ENCODE assay signal across 16 cellular contexts in the genomic region with DNA sequence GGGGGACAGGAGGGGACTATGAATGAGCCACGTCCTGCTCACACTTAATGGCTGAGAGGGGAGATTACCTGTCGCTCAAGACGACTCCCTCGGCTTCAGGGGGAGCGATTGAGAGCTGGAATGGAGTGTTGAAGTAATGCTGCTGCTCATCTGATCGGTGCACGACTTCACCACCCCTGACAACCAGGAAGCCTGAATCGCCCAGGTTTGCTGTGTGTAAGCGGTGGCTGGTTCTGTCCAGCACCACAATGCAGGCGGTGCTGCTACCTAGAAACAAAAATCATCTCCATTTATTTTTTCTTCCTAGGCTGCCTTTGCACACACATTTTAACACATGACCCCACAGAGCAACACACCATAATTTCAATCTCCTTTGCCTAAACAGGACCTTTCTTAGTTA. TPM values are rescaled to one million over a fixed set of nuclear protein-coding genes. Genes with fewer than 3 reads are reported as not detected.
DNase-seq lines count a peak whose midpoint lies in the region; ATAC-seq and TF ChIP-seq lines count a peak whose summit lies in the region.
"Had no signal": no experiment of that assay in that cellular context is flagged by ENCODE, and none has a peak within 500 bp of the region (broad histone marks: within the 10 kb centered on the region; RNA-seq: fewer than 3 reads in every experiment).

No MANE protein-coding gene starts in this region.

- no peak for ATAC-seq in WTC11
- no peak for ATAC-seq in stimulated activated effector memory CD8-positive, alpha-beta T cell treated with anti-CD3 and anti-CD28 coated beads, Interleukin-12 subunit alpha, Interleukin-12 subunit beta, amount 100 ng/mL, for 72 hours
- ATAC-seq in T-cell (replicated peaks in 1 of 4), result no peak

- no peak overlapping the region for H3K4me3 Mint-ChIP-seq in T-helper 1 cell treated with Interleukin-12 subunit alpha and Interleukin-12 subunit beta and Interleukin-4 antibody, amounts not matched to agents 30 μg/mL and 1 μg/mL, for 36 hours
- H3K4me3 Mint-ChIP-seq in WTC11 (no peak overlapping the region), T-cell (no peak overlapping the region)
- no peak overlapping the region for H3K4me3 Mint-ChIP-seq in stimulated activated effector memory CD8-positive, alpha-beta T cell treated with anti-CD3 and anti-CD28 coated beads, Interleukin-12 subunit alpha, Interleukin-12 subunit beta, amount 100 ng/mL, for 72 hours
- H3K4me3 Mint-ChIP-seq: central memory CD8-positive, alpha-beta T cell had no signal

- no peak for DNase-seq in T-helper 1 cell
- no peak for DNase-seq in WTC11 (ENCODE audit: low spot score)
- DNase-seq in esophagus squamous epithelium (lab: John Stamatoyannopoulos, UW), result no peak
- DNase-seq in stimulated activated effector memory CD8-positive, alpha-beta T cell treated with anti-CD3 and anti-CD28 coated beads, Interleukin-12 subunit alpha, Interleukin-12 subunit beta, amount 100 ng/mL, for 72 hours (ENCODE audit: low spot score in 2 of 2), result no peak
- no peak for DNase-seq in NCI-H510A treated with DMSO at 0.1 percent for 48 hours (lab: John Stamatoyannopoulos, UW)
- no peak for DNase-seq in HUDEP-2 (lab: John Stamatoyannopoulos, UW; ENCODE audit: unreplicated experiment in 76 of 76)
- no peak for DNase-seq in T-cell
- DNase-seq: 8988T; activated T-cell treated with anti-CD3 and anti-CD28 coated beads, Interleukin-2, amount 50 U/mL, for 48 hours; NCI-H2107; stimulated activated CD4-positive, alpha-beta T cell treated with anti-CD3 and anti-CD28 coated beads, Interleukin-4, amount 100 ng/mL, for 24 hours; substantia nigra had no signal

- peaks cover 44 to 91% (median 60%) of the 10 kb centered on the region in 3 donors for H3K4me1 ChIP-seq in esophagus squamous epithelium

- H3K27me3 ChIP-seq in esophagus squamous epithelium, result no peaks in the 10 kb centered on the region

- H3K27me3 Mint-ChIP-seq in T-helper 1 cell treated with Interleukin-12 subunit alpha and Interleukin-12 subunit beta and Interleukin-4 antibody, amounts not matched to agents 30 μg/mL and 1 μg/mL, for 36 hours (ENCODE audit: low read depth), result no peaks in the 10 kb centered on the region
- H3K27me3 Mint-ChIP-seq in WTC11 (ENCODE audit: low read depth) (no peaks in the 10 kb centered on the region), T-cell (no peaks in the 10 kb centered on the region)
- H3K27me3 Mint-ChIP-seq: central memory CD8-positive, alpha-beta T cell had no signal

- H3K27ac Mint-ChIP-seq in T-helper 1 cell treated with Interleukin-12 subunit alpha and Interleukin-12 subunit beta and Interleukin-4 antibody, amounts not matched to agents 30 μg/mL and 1 μg/mL, for 36 hours, result peak overlapping the region; percentile 45
- H3K27ac Mint-ChIP-seq in WTC11 (peak overlapping the region; percentile 72; the same call in 1 of the 2 replicates), T-cell (no peak overlapping the region)
- peak overlapping the region; percentile 34 for H3K27ac Mint-ChIP-seq in stimulated activated effector memory CD8-positive, alpha-beta T cell treated with anti-CD3 and anti-CD28 coated beads, Interleukin-12 subunit alpha, Interleukin-12 subunit beta, amount 100 ng/mL, for 72 hours

- TF ChIP-seq POLR2A in esophagus squamous epithelium (IDR thresholded peaks at IDR 0.05), result no peak

- peak overlapping the region; percentile 76 to 91 (median 89) for H3K27ac ChIP-seq in esophagus squamous epithelium
- H3K27ac ChIP-seq: KMS-11, parathyroid adenoma had no signal

- CTCF ChIA-PET in WTC11 (lab: Charles Lee) (interaction anchor here (1.3 kb wide), 1 partner anchor 96 kb away, joined by 3 read pairs; a partner anchor contains a TSS), T-cell (lab: Charles Lee) (no interaction called here)

- H3K9me3 Mint-ChIP-seq in T-helper 1 cell treated with Interleukin-12 subunit alpha and Interleukin-12 subunit beta and Interleukin-4 antibody, amounts not matched to agents 30 μg/mL and 1 μg/mL, for 36 hours, result no peaks in the 10 kb centered on the region
- H3K9me3 Mint-ChIP-seq in WTC11 (no peaks in the 10 kb centered on the region), T-cell (no peaks in the 10 kb centered on the region)
- no peaks in the 10 kb centered on the region for H3K9me3 Mint-ChIP-seq in stimulated activated effector memory CD8-positive, alpha-beta T cell treated with anti-CD3 and anti-CD28 coated beads, Interleukin-12 subunit alpha, Interleukin-12 subunit beta, amount 100 ng/mL, for 72 hours
- H3K9me3 Mint-ChIP-seq: central memory CD8-positive, alpha-beta T cell had no signal

- WGBS in esophagus squamous epithelium, 2 donors, result 51 to 60% methylated on average over 10 of the region's 10 CpGs

- TF ChIP-seq CTCF in WTC11 (IDR thresholded peaks at IDR 0.05) (no peak), esophagus squamous epithelium (IDR thresholded peaks at IDR 0.05) (no peak)

- no peaks in the 10 kb centered on the region for H3K9me3 ChIP-seq in esophagus squamous epithelium

- H3K4me3 ChIP-seq in esophagus squamous epithelium, result no peak overlapping the region

- peaks cover 0 to 36% (median 0%) of the 10 kb centered on the region in 3 donors for H3K36me3 ChIP-seq in esophagus squamous epithelium

- intact Hi-C loops in esophagus squamous epithelium (cut with DNase I), result no loop called here

- POLR2A ChIA-PET in WTC11 (lab: Charles Lee) (no interaction called here), T-cell (lab: Charles Lee) (no interaction called here)

- H3K4me1 Mint-ChIP-seq in T-helper 1 cell treated with Interleukin-12 subunit alpha and Interleukin-12 subunit beta and Interleukin-4 antibody, amounts not matched to agents 30 μg/mL and 1 μg/mL, for 36 hours (ENCODE audit: low read depth), result peaks cover 33% of the 10 kb centered on the region
- peaks cover 4% of the 10 kb centered on the region; the same call in 1 of the 2 replicates for H3K4me1 Mint-ChIP-seq in WTC11
- peaks cover 39% of the 10 kb centered on the region for H3K4me1 Mint-ChIP-seq in stimulated activated effector memory CD8-positive, alpha-beta T cell treated with anti-CD3 and anti-CD28 coated beads, Interleukin-12 subunit alpha, Interleukin-12 subunit beta, amount 100 ng/mL, for 72 hours
- H3K4me1 Mint-ChIP-seq in T-cell, result peaks cover 33 to 49% (median 38%) of the 10 kb centered on the region in 3 donors

- H3K36me3 Mint-ChIP-seq in T-helper 1 cell treated with Interleukin-12 subunit alpha and Interleukin-12 subunit beta and Interleukin-4 antibody, amounts not matched to agents 30 μg/mL and 1 μg/mL, for 36 hours (ENCODE audit: low read depth), result peaks cover 34% of the 10 kb centered on the region
- H3K36me3 Mint-ChIP-seq in WTC11 (peaks cover 33% of the 10 kb centered on the region), T-cell (peaks cover 44% of the 10 kb centered on the region)
- peaks cover 98% of the 10 kb centered on the region for H3K36me3 Mint-ChIP-seq in stimulated activated effector memory CD8-positive, alpha-beta T cell treated with anti-CD3 and anti-CD28 coated beads, Interleukin-12 subunit alpha, Interleukin-12 subunit beta, amount 100 ng/mL, for 72 hours

TF ChIP-seq in WTC11, 78 proteins besides CTCF, POLR2A, EP300 and RAD21 (continues in another document):
- TF ChIP-seq OVOL2 (CRISPR knock-in tag; IDR thresholded peaks at IDR 0.05; ENCODE audit: borderline replicate concordance), result no peak
- no peak for TF ChIP-seq SMAD4 (CRISPR knock-in tag; IDR thresholded peaks at IDR 0.05)
- TF ChIP-seq, protein P1, sequence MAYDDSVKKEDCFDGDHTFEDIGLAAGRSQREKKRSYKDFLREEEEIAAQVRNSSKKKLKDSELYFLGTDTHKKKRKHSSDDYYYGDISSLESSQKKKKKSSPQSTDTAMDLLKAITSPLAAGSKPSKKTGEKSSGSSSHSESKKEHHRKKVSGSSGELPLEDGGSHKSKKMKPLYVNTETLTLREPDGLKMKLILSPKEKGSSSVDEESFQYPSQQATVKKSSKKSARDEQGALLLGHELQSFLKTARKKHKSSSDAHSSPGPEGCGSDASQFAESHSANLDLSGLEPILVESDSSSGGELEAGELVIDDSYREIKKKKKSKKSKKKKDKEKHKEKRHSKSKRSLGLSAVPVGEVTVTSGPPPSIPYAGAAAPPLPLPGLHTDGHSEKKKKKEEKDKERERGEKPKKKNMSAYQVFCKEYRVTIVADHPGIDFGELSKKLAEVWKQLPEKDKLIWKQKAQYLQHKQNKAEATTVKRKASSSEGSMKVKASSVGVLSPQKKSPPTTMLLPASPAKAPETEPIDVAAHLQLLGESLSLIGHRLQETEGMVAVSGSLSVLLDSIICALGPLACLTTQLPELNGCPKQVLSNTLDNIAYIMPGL (CRISPR knock-in tag; IDR thresholded peaks at IDR 0.05), result no peak
- TF ChIP-seq TEAD1 (CRISPR knock-in tag; IDR thresholded peaks at IDR 0.05), result no peak
- no peak for TF ChIP-seq RORB (CRISPR knock-in tag; IDR thresholded peaks at IDR 0.05)
- no peak for TF ChIP-seq CREM (CRISPR knock-in tag; IDR thresholded peaks at IDR 0.05)
- TF ChIP-seq MXD4 (CRISPR knock-in tag; IDR thresholded peaks at IDR 0.05; ENCODE audit: borderline replicate concordance), result no peak
- TF ChIP-seq, protein P2, sequence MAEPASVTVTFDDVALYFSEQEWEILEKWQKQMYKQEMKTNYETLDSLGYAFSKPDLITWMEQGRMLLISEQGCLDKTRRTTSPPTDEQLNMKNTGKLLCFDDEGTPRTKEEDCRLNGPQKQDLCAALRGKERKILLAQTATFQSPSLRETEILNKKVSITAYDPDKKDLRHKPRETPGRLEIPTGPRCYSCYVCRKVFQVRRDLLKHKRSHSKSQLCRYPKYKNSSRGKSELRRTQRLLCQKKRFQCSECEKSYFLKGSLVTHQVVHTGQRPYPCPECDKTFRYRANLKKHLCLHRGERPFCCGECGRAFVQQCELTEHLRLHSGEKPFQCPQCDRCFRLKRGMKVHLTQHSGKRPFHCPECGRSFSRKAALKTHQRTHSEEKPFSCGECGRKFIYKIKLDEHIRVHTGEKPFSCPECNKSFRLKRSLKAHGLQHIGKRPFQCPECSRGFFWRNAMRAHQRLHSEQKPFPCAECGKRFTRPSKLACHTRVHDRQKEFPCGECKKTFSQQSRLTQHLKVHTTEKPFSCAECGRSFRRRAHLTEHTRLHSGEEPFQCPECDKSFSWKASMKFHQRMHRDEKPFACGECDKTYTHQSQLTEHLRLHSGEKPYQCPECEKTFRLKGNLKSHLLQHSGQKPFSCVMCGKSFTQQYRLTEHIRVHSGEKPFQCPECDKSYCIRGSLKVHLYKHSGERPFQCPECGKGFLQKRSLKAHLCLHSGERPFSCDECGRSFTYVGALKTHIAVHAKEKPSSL (CRISPR knock-in tag; conservative IDR thresholded peaks at IDR 0.05), result no peak
- no peak for TF ChIP-seq NR1H2 (CRISPR knock-in tag; IDR thresholded peaks at IDR 0.05)
- no peak for TF ChIP-seq TEAD4 (CRISPR knock-in tag; IDR thresholded peaks at IDR 0.05)

RNA-seq across cellular contexts. Expression of a gene that starts 37.3 kb away (rescaled TPM):
- total RNA-seq in WTC11 (2021) (14.2 to 15.6 TPM (median 14.9 TPM) in 3 replicates), esophagus squamous epithelium (10 to 100 TPM; 14.8 to 30.5 (median 19.2) TPM), T-cell (10 to 100 TPM; 36.0 to 38.1 (median 36.6) TPM)

RNA-seq across cellular contexts. Expression of a gene that starts 43.7 kb away (rescaled TPM):
- total RNA-seq in WTC11 (2021) (0.09 to 0.32 TPM in 2 of 3 replicates, not detected in the other), esophagus squamous epithelium (under 1 TPM in 3 of 4 donors, not detected in 1; 0.23 to 0.76 (median 0.40) TPM), T-cell (1 to 10 TPM in 1 of 5 donors, under 1 TPM in 3, not detected in 1; 0.18 to 1.6 (median 0.74) TPM)

RNA-seq across cellular contexts. Expression of a gene that starts 43.9 kb away (rescaled TPM):
- total RNA-seq in WTC11 (2021) (51.2 to 66.3 TPM (median 54.4 TPM) in 3 replicates), esophagus squamous epithelium (100 to 1,000 TPM in 2 of 4 donors, 10 to 100 TPM in 2; 66.9 to 146 (median 110) TPM), T-cell (100 to 1,000 TPM in 1 of 5 donors, 10 to 100 TPM in 4; 79.0 to 109 (median 95.4) TPM)

Comparison
In these comparisons a context has a peak if more than half of its experiments do, and no peak if none do; other contexts are left out.
1. H3K27ac Mint-ChIP-seq: peak in T-helper 1 cell treated with Interleukin-12 subunit alpha and Interleukin-12 subunit beta and Interleukin-4 antibody, amounts not matched to agents 30 μg/mL and 1 μg/mL, for 36 hours (single experiment), WTC11 (single experiment) and stimulated activated effector memory CD8-positive, alpha-beta T cell treated with anti-CD3 and anti-CD28 coated beads, Interleukin-12 subunit alpha, Interleukin-12 subunit beta, amount 100 ng/mL, for 72 hours (single experiment); none in T-cell (0 of 2).